23 cellular contexts compared by ENCODE assay signal in the genomic region with DNA sequence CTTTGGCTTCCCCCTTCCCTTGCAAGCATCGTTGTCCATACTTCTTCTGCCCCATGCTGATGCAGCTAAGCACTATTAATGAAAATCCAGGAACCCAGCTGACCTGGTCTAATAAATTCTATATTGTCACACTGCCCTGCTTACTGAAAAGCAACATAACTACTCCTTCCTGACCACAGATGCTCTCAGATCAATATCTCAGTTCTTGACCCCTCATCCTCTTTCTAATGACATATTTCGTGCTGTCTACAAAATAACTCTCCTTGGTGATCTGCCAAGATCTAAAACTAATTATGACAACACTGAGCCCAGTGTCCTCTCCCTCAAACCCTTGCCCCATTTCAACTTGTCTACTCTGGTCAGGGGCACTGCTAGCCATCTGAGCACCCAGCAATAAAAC.
"Had no signal": no experiment of that assay in that cellular context is flagged by ENCODE, and none has a peak within 500 bp of the region (broad histone marks: within the 10 kb centered on the region; RNA-seq: fewer than 3 reads in every experiment).

No MANE protein-coding gene starts in this region.

- H3K9me3 ChIP-seq: breast epithelium, esophagus muscularis mucosa, heart left ventricle, tibial nerve had no signal

- H3K4me1 ChIP-seq: breast epithelium, esophagus muscularis mucosa, foreskin keratinocyte, neural progenitor cell, tibial nerve had no signal

- H3K27me3 ChIP-seq: breast epithelium, esophagus muscularis mucosa, heart left ventricle, neural progenitor cell, spleen, tibial nerve had no signal

- H3K36me3 Mint-ChIP-seq: naive thymus-derived CD8-positive, alpha-beta T cell; neural progenitor cell had no signal

- H3K36me3 ChIP-seq: breast epithelium, esophagus muscularis mucosa, heart left ventricle, neural progenitor cell, spleen, tibial nerve had no signal

- H3K9me3 Mint-ChIP-seq: activated T-cell treated with anti-CD3 and anti-CD28 coated beads, Interleukin-2, amount 50 U/mL, for 4 hours had no signal

- H3K27ac Mint-ChIP-seq: activated CD8-positive, alpha-beta T cell treated with anti-CD3 and anti-CD28 coated beads for 36 hours; activated naive CD4-positive, alpha-beta T cell treated with anti-CD3 and anti-CD28 coated beads, Interleukin-2, amount 50 U/mL, for 72 hours; activated T-helper 17 cell treated with anti-CD3 and anti-CD28 coated beads, Interleukin-2, amount 50 U/mL, for 72 hours; dendritic cell treated with granulocyte-macrophage colony-stimulating factor and Interleukin-4, amounts not matched to agents 40 ng/mL and 50 ng/mL, for 4 days; endodermal cell; naive thymus-derived CD8-positive, alpha-beta T cell; neural progenitor cell; WTC11 had no signal

- H3K4me3 Mint-ChIP-seq: activated CD8-positive, alpha-beta T cell treated with anti-CD3 and anti-CD28 coated beads for 36 hours; activated T-cell treated with anti-CD3 and anti-CD28 coated beads, Interleukin-2, amount 50 U/mL, for 4 hours; activated T-helper 17 cell treated with anti-CD3 and anti-CD28 coated beads, Interleukin-2, amount 50 U/mL, for 72 hours; central memory CD8-positive, alpha-beta T cell; dendritic cell treated with granulocyte-macrophage colony-stimulating factor and Interleukin-4, amounts not matched to agents 40 ng/mL and 50 ng/mL, for 4 days; endodermal cell; naive thymus-derived CD8-positive, alpha-beta T cell; neural progenitor cell; WTC11 had no signal

- H3K27me3 Mint-ChIP-seq: activated CD8-positive, alpha-beta T cell treated with anti-CD3 and anti-CD28 coated beads for 36 hours; central memory CD8-positive, alpha-beta T cell had no signal

- H3K27ac ChIP-seq: breast epithelium, esophagus muscularis mucosa, foreskin keratinocyte, heart left ventricle, neural progenitor cell, spleen, tibial nerve had no signal

- H3K4me1 Mint-ChIP-seq: activated T-helper 17 cell treated with anti-CD3 and anti-CD28 coated beads, Interleukin-2, amount 50 U/mL, for 72 hours; central memory CD8-positive, alpha-beta T cell; endodermal cell; naive thymus-derived CD8-positive, alpha-beta T cell; neural progenitor cell had no signal

- ATAC-seq: activated CD8-positive, alpha-beta T cell treated with anti-CD3 and anti-CD28 coated beads for 36 hours; activated T-cell treated with anti-CD3 and anti-CD28 coated beads, Interleukin-2, amount 50 U/mL, for 4 hours; foreskin keratinocyte; heart left ventricle; naive thymus-derived CD8-positive, alpha-beta T cell; right cardiac atrium; WTC11 had no signal

- H3K4me3 ChIP-seq: breast epithelium, esophagus muscularis mucosa, heart left ventricle, neural progenitor cell, spleen, tibial nerve had no signal

- DNase-seq: activated CD4-positive, alpha-beta T cell treated with anti-CD3 and anti-CD28 coated beads, Interleukin-2, amount 50 U/mL, for 1 hour; activated CD8-positive, alpha-beta T cell treated with anti-CD3 and anti-CD28 coated beads for 36 hours; activated T-cell treated with anti-CD3 and anti-CD28 coated beads, Interleukin-2, amount 50 U/mL, for 4 hours; endodermal cell; foreskin keratinocyte; heart left ventricle; midbrain; naive thymus-derived CD8-positive, alpha-beta T cell; occipital lobe; posterior cingulate gyrus; right cardiac atrium; spleen; stimulated activated CD4-positive, alpha-beta T cell treated with anti-CD3 and anti-CD28 coated beads, Interleukin-2, amount 100 ng/mL, for 48 hours; stimulated activated naive CD4-positive, alpha-beta T cell treated with Interleukin-2 at 50 U/mL for 16 hours had no signal
